Comparison of ENCODE assay signal across 1 cellular context in the genomic region with DNA sequence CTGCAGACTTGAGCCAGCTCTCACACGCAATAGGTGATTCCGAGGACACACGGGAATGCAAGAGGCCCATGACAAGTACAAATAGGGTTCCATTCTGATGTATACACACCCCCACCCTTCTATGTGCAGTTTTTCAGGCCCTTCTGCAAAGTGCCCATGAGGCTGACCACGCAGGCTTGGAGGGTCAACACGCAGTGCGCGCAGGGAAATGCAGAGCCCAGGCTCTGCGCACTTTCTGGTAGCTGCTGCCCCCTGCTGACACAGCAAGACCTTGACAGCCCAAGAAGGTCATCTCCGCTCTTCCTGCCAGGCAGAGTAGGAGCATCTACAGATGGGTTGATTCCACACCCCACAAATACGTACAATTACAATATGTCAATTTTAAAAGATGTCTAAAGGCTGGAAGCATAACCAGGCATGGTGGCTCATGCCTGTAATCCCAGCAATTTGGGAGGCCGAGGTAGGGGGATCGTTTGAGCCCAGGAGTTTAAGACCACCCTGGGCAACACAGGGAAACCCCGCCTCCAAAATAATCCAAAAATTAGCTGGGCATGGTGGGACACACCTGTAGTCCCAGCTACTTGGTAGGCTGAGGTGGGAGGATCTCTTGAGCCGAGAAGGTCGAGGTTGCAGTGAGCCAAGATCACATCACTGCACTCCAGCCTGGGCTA.
TF ChIP-seq lines count a peak whose summit lies in the region.

No MANE protein-coding gene starts in this region.

TF ChIP-seq in HepG2, 621 proteins besides CTCF, POLR2A, EP300 and RAD21 (continues in another document):
- no peak for TF ChIP-seq SP4 (CRISPR knock-in tag; IDR thresholded peaks at IDR 0.05)
- TF ChIP-seq, protein P1, sequence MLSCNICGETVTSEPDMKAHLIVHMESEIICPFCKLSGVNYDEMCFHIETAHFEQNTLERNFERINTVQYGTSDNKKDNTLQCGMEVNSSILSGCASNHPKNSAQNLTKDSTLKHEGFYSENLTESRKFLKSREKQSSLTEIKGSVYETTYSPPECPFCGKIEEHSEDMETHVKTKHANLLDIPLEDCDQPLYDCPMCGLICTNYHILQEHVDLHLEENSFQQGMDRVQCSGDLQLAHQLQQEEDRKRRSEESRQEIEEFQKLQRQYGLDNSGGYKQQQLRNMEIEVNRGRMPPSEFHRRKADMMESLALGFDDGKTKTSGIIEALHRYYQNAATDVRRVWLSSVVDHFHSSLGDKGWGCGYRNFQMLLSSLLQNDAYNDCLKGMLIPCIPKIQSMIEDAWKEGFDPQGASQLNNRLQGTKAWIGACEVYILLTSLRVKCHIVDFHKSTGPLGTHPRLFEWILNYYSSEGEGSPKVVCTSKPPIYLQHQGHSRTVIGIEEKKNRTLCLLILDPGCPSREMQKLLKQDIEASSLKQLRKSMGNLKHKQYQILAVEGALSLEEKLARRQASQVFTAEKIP (CRISPR knock-in tag; IDR thresholded peaks at IDR 0.05; ENCODE audit: borderline replicate concordance): no peak
- TF ChIP-seq, protein P2, sequence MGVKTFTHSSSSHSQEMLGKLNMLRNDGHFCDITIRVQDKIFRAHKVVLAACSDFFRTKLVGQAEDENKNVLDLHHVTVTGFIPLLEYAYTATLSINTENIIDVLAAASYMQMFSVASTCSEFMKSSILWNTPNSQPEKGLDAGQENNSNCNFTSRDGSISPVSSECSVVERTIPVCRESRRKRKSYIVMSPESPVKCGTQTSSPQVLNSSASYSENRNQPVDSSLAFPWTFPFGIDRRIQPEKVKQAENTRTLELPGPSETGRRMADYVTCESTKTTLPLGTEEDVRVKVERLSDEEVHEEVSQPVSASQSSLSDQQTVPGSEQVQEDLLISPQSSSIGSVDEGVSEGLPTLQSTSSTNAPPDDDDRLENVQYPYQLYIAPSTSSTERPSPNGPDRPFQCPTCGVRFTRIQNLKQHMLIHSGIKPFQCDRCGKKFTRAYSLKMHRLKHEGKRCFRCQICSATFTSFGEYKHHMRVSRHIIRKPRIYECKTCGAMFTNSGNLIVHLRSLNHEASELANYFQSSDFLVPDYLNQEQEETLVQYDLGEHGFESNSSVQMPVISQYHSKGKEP (CRISPR knock-in tag; IDR thresholded peaks at IDR 0.05): no peak
- no peak for TF ChIP-seq BHLHE40 (IDR thresholded peaks at IDR 0.05; ENCODE audit: low read length)
- no peak for TF ChIP-seq ZNF772 (CRISPR knock-in tag; IDR thresholded peaks at IDR 0.05)
- no peak for TF ChIP-seq ASH2L (IDR thresholded peaks at IDR 0.05; ENCODE audit: insufficient read length, low read depth, low read length)
- peak; percentile 43; the same call in 1 of the 2 replicates for TF ChIP-seq KDM2A (CRISPR knock-in tag; IDR thresholded peaks at IDR 0.05; ENCODE audit: borderline replicate concordance, low read depth)
- TF ChIP-seq, protein P3, sequence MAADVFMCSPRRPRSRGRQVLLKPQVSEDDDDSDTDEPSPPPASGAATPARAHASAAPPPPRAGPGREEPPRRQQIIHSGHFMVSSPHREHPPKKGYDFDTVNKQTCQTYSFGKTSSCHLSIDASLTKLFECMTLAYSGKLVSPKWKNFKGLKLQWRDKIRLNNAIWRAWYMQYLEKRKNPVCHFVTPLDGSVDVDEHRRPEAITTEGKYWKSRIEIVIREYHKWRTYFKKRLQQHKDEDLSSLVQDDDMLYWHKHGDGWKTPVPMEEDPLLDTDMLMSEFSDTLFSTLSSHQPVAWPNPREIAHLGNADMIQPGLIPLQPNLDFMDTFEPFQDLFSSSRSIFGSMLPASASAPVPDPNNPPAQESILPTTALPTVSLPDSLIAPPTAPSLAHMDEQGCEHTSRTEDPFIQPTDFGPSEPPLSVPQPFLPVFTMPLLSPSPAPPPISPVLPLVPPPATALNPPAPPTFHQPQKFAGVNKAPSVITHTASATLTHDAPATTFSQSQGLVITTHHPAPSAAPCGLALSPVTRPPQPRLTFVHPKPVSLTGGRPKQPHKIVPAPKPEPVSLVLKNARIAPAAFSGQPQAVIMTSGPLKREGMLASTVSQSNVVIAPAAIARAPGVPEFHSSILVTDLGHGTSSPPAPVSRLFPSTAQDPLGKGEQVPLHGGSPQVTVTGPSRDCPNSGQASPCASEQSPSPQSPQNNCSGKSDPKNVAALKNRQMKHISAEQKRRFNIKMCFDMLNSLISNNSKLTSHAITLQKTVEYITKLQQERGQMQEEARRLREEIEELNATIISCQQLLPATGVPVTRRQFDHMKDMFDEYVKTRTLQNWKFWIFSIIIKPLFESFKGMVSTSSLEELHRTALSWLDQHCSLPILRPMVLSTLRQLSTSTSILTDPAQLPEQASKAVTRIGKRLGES (CRISPR knock-in tag; IDR thresholded peaks at IDR 0.05; ENCODE audit: borderline replicate concordance): no peak
- no peak for TF ChIP-seq RORA (CRISPR knock-in tag; IDR thresholded peaks at IDR 0.05)
- TF ChIP-seq, protein P4, sequence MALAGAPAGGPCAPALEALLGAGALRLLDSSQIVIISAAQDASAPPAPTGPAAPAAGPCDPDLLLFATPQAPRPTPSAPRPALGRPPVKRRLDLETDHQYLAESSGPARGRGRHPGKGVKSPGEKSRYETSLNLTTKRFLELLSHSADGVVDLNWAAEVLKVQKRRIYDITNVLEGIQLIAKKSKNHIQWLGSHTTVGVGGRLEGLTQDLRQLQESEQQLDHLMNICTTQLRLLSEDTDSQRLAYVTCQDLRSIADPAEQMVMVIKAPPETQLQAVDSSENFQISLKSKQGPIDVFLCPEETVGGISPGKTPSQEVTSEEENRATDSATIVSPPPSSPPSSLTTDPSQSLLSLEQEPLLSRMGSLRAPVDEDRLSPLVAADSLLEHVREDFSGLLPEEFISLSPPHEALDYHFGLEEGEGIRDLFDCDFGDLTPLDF (CRISPR knock-in tag; IDR thresholded peaks at IDR 0.05): no peak
- 0 out of 2 replicates have a peak, but pooled peaks have one; percentile 40 for TF ChIP-seq ERF (CRISPR knock-in tag; IDR thresholded peaks at IDR 0.05)
- no peak for TF ChIP-seq RFX5 (IDR thresholded peaks at IDR 0.05; ENCODE audit: low read depth, low read length)
- TF ChIP-seq POLR2AphosphoS2 (IDR thresholded peaks at IDR 0.05; ENCODE audit: low read depth, low read length): no peak
- TF ChIP-seq SIN3A (IDR thresholded peaks at IDR 0.05; ENCODE audit: borderline replicate concordance, low read depth, low read length): no peak
- TF ChIP-seq MED8 (CRISPR knock-in tag; IDR thresholded peaks at IDR 0.05; ENCODE audit: insufficient replicate concordance): no peak
- no peak for TF ChIP-seq ZSCAN21 (CRISPR knock-in tag; IDR thresholded peaks at IDR 0.05; ENCODE audit: borderline replicate concordance)
- no peak for TF ChIP-seq ZNF615 (CRISPR knock-in tag; IDR thresholded peaks at IDR 0.05; ENCODE audit: borderline replicate concordance)
- TF ChIP-seq ZNF713 (CRISPR knock-in tag; IDR thresholded peaks at IDR 0.05): no peak
- TF ChIP-seq HOXD1 (CRISPR knock-in tag; IDR thresholded peaks at IDR 0.05): no peak
- no peak for TF ChIP-seq PHB2 (IDR thresholded peaks at IDR 0.05; ENCODE audit: partially characterized antibody)
- TF ChIP-seq KDM5B (CRISPR knock-in tag; IDR thresholded peaks at IDR 0.05; ENCODE audit: borderline replicate concordance): no peak; the same call in 1 of the 2 replicates
- no peak for TF ChIP-seq KAT8 (CRISPR knock-in tag; IDR thresholded peaks at IDR 0.05)
- no peak for TF ChIP-seq ZNF383 (CRISPR knock-in tag; IDR thresholded peaks at IDR 0.05; ENCODE audit: borderline replicate concordance)
- TF ChIP-seq, protein P5, sequence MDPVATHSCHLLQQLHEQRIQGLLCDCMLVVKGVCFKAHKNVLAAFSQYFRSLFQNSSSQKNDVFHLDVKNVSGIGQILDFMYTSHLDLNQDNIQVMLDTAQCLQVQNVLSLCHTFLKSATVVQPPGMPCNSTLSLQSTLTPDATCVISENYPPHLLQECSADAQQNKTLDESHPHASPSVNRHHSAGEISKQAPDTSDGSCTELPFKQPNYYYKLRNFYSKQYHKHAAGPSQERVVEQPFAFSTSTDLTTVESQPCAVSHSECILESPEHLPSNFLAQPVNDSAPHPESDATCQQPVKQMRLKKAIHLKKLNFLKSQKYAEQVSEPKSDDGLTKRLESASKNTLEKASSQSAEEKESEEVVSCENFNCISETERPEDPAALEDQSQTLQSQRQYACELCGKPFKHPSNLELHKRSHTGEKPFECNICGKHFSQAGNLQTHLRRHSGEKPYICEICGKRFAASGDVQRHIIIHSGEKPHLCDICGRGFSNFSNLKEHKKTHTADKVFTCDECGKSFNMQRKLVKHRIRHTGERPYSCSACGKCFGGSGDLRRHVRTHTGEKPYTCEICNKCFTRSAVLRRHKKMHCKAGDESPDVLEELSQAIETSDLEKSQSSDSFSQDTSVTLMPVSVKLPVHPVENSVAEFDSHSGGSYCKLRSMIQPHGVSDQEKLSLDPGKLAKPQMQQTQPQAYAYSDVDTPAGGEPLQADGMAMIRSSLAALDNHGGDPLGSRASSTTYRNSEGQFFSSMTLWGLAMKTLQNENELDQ (CRISPR knock-in tag; IDR thresholded peaks at IDR 0.05; ENCODE audit: borderline replicate concordance): no peak
- TF ChIP-seq HOXA5 (CRISPR knock-in tag; IDR thresholded peaks at IDR 0.05): peak; percentile 30; the same call in 1 of the 2 replicates
- TF ChIP-seq ZBTB38 (CRISPR knock-in tag; IDR thresholded peaks at IDR 0.05): peak; percentile 31; the same call in 1 of the 2 replicates
- TF ChIP-seq, protein P6, sequence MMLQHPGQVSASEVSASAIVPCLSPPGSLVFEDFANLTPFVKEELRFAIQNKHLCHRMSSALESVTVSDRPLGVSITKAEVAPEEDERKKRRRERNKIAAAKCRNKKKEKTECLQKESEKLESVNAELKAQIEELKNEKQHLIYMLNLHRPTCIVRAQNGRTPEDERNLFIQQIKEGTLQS (CRISPR knock-in tag; IDR thresholded peaks at IDR 0.05): no peak
- TF ChIP-seq, protein P7, sequence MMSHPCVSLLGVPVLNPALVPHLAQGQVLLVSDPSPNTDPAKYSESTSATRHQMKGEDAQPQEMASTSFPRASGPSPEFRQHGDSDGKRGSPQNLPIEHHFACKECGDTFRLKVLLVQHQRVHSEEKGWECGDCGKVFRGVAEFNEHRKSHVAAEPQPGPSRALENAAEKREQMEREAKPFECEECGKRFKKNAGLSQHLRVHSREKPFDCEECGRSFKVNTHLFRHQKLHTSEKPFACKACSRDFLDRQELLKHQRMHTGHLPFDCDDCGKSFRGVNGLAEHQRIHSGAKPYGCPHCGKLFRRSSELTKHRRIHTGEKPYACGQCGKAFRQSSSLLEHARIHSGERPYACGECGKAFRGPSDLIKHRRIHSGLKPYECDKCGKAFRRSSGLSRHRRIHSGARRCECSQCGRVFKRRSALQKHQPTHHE (CRISPR knock-in tag; IDR thresholded peaks at IDR 0.05; ENCODE audit: borderline replicate concordance): no peak
- TF ChIP-seq HNF4A (CRISPR knock-in tag; IDR thresholded peaks at IDR 0.05): no peak
- TF ChIP-seq, protein P8, sequence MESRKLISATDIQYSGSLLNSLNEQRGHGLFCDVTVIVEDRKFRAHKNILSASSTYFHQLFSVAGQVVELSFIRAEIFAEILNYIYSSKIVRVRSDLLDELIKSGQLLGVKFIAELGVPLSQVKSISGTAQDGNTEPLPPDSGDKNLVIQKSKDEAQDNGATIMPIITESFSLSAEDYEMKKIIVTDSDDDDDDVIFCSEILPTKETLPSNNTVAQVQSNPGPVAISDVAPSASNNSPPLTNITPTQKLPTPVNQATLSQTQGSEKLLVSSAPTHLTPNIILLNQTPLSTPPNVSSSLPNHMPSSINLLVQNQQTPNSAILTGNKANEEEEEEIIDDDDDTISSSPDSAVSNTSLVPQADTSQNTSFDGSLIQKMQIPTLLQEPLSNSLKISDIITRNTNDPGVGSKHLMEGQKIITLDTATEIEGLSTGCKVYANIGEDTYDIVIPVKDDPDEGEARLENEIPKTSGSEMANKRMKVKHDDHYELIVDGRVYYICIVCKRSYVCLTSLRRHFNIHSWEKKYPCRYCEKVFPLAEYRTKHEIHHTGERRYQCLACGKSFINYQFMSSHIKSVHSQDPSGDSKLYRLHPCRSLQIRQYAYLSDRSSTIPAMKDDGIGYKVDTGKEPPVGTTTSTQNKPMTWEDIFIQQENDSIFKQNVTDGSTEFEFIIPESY (CRISPR knock-in tag; IDR thresholded peaks at IDR 0.05): peak; percentile 40; the same call in 1 of the 2 replicates
- no peak for TF ChIP-seq PAWR (CRISPR knock-in tag; IDR thresholded peaks at IDR 0.05; ENCODE audit: borderline replicate concordance)
- TF ChIP-seq EZH2 (conservative IDR thresholded peaks at IDR 0.05; ENCODE audit: low read depth, low read length): no peak
- TF ChIP-seq, protein P9, sequence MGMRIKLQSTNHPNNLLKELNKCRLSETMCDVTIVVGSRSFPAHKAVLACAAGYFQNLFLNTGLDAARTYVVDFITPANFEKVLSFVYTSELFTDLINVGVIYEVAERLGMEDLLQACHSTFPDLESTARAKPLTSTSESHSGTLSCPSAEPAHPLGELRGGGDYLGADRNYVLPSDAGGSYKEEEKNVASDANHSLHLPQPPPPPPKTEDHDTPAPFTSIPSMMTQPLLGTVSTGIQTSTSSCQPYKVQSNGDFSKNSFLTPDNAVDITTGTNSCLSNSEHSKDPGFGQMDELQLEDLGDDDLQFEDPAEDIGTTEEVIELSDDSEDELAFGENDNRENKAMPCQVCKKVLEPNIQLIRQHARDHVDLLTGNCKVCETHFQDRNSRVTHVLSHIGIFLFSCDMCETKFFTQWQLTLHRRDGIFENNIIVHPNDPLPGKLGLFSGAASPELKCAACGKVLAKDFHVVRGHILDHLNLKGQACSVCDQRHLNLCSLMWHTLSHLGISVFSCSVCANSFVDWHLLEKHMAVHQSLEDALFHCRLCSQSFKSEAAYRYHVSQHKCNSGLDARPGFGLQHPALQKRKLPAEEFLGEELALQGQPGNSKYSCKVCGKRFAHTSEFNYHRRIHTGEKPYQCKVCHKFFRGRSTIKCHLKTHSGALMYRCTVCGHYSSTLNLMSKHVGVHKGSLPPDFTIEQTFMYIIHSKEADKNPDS (CRISPR knock-in tag; IDR thresholded peaks at IDR 0.05): no peak
- peak; percentile 93 for TF ChIP-seq SMC3 (IDR thresholded peaks at IDR 0.05; ENCODE audit: low read length)
- TF ChIP-seq, protein P10, sequence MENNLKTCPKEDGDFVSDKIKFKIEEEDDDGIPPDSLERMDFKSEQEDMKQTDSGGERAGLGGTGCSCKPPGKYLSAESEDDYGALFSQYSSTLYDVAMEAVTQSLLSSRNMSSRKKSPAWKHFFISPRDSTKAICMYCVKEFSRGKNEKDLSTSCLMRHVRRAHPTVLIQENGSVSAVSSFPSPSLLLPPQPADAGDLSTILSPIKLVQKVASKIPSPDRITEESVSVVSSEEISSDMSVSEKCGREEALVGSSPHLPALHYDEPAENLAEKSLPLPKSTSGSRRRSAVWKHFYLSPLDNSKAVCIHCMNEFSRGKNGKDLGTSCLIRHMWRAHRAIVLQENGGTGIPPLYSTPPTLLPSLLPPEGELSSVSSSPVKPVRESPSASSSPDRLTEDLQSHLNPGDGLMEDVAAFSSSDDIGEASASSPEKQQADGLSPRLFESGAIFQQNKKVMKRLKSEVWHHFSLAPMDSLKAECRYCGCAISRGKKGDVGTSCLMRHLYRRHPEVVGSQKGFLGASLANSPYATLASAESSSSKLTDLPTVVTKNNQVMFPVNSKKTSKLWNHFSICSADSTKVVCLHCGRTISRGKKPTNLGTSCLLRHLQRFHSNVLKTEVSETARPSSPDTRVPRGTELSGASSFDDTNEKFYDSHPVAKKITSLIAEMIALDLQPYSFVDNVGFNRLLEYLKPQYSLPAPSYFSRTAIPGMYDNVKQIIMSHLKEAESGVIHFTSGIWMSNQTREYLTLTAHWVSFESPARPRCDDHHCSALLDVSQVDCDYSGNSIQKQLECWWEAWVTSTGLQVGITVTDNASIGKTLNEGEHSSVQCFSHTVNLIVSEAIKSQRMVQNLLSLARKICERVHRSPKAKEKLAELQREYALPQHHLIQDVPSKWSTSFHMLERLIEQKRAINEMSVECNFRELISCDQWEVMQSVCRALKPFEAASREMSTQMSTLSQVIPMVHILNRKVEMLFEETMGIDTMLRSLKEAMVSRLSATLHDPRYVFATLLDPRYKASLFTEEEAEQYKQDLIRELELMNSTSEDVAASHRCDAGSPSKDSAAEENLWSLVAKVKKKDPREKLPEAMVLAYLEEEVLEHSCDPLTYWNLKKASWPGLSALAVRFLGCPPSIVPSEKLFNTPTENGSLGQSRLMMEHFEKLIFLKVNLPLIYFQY (CRISPR knock-in tag; IDR thresholded peaks at IDR 0.05; ENCODE audit: borderline replicate concordance): no peak
- TF ChIP-seq MTA1 (CRISPR knock-in tag; IDR thresholded peaks at IDR 0.05; ENCODE audit: borderline replicate concordance): no peak
- TF ChIP-seq ZKSCAN1 (IDR thresholded peaks at IDR 0.05; ENCODE audit: low read length): no peak
